Comparison of ENCODE assay signal across 8 cellular contexts in genomic region chr6:55069132-55069781, GRCh38.
DNase-seq lines count a peak whose midpoint lies in the region; ATAC-seq and TF ChIP-seq lines count a peak whose summit lies in the region.

No MANE protein-coding gene starts in this region.

- H3K4me3 ChIP-seq in ascending aorta: no peak overlapping the region

- no peaks in the 10 kb centered on the region for H3K27me3 ChIP-seq in ascending aorta

- POLR2A ChIA-PET in naive thymus-derived CD8-positive, alpha-beta T cell (lab: Charles Lee): no interaction called here

- no peaks in the 10 kb centered on the region for H3K9me3 ChIP-seq in ascending aorta

- ATAC-seq in GM18867 (IDR thresholded peaks at IDR 0.05; ENCODE audit: unreplicated experiment): no peak
- ATAC-seq in naive thymus-derived CD8-positive, alpha-beta T cell: no peak

- TF ChIP-seq CTCF in ascending aorta (IDR thresholded peaks at IDR 0.05): peak; percentile 22 to 35 (median 24)

- no peaks in the 10 kb centered on the region for H3K4me1 Mint-ChIP-seq in naive thymus-derived CD8-positive, alpha-beta T cell

- H3K27me3 Mint-ChIP-seq in naive thymus-derived CD8-positive, alpha-beta T cell: peaks cover 0 to 2% (median 0%) of the 10 kb centered on the region in 5 donors

- DNase-seq in NOMO-1 treated with DMSO at 0.1 percent for 48 hours (lab: John Stamatoyannopoulos, UW; ENCODE audit: unreplicated experiment) (peak; percentile 22), NOMO-1 treated with dmso at 0.1 percent for 144 hours (lab: John Stamatoyannopoulos, UW; ENCODE audit: unreplicated experiment) (no peak), NCI-H1694 treated with DMSO at 0.1 percent for 48 hours (lab: John Stamatoyannopoulos, UW) (peak; percentile 45), ascending aorta (ENCODE audit: low spot score in 2 of 2) (no peak), iris pigment epithelial cell (ENCODE audit: low read depth) (peak; percentile 53), ureter (ENCODE audit: low spot score) (no peak)
- DNase-seq in naive thymus-derived CD8-positive, alpha-beta T cell: no peak

- intact Hi-C loops in ascending aorta (cut with DNase I): loop anchor here (5.0 kb wide), 1 partner anchor 1082 kb away; no protein-coding TSS in a partner anchor

- H3K4me1 ChIP-seq in ascending aorta: no peaks in the 10 kb centered on the region

- no peaks in the 10 kb centered on the region for H3K36me3 Mint-ChIP-seq in naive thymus-derived CD8-positive, alpha-beta T cell

- peaks cover 0 to 20% (median 8%) of the 10 kb centered on the region in 9 donors for H3K9me3 Mint-ChIP-seq in naive thymus-derived CD8-positive, alpha-beta T cell

- no peaks in the 10 kb centered on the region for H3K36me3 ChIP-seq in ascending aorta

- no peak overlapping the region for H3K27ac ChIP-seq in ascending aorta

- no peak overlapping the region for H3K4me3 Mint-ChIP-seq in naive thymus-derived CD8-positive, alpha-beta T cell

- no peak overlapping the region for H3K27ac Mint-ChIP-seq in naive thymus-derived CD8-positive, alpha-beta T cell

Comparison
In these comparisons a context has a peak if more than half of its experiments do, and no peak if none do; other contexts are left out.
1. DNase-seq: peak in NOMO-1 treated with DMSO at 0.1 percent for 48 hours (single experiment), NCI-H1694 treated with DMSO at 0.1 percent for 48 hours (single experiment) and iris pigment epithelial cell (single experiment); none in NOMO-1 treated with dmso at 0.1 percent for 144 hours (single experiment), ascending aorta (0 of 2), ureter (single experiment) and naive thymus-derived CD8-positive, alpha-beta T cell (0 of 10).